In genomic region chr2:238424313-238424700, GRCh38 we compare ENCODE assay signal across 16 cellular contexts. TPM values are rescaled to one million over a fixed set of nuclear protein-coding genes. Genes with fewer than 3 reads are reported as not detected.
DNase-seq lines count a peak whose midpoint lies in the region; ATAC-seq, FAIRE-seq and TF ChIP-seq lines count a peak whose summit lies in the region.
"Had no signal": no experiment of that assay in that cellular context is flagged by ENCODE, and none has a peak within 500 bp of the region (broad histone marks: within the 10 kb centered on the region; RNA-seq: fewer than 3 reads in every experiment).

No MANE protein-coding gene starts in this region.

- CTCF ChIA-PET in H1 (lab: Charles Lee; ENCODE audit: partially characterized antibody): interaction anchor here (0.8 to 1.2 kb wide), 3 partner anchors 9 to 56 kb away, joined by 3 read pairs; no protein-coding TSS in a partner anchor

- H3K9me3 ChIP-seq in RWPE2 (ENCODE audit: severe bottlenecking): no peaks in the 10 kb centered on the region
- H3K9me3 ChIP-seq in H1 (ENCODE audit: insufficient read depth in 2 of 2, low read depth in 1 of 2, low read length in 1 of 2): no peaks in the 10 kb centered on the region
- H3K9me3 ChIP-seq: Caco-2 had no signal

- H3K23ac ChIP-seq in H1 (ENCODE audit: insufficient read length): no peak overlapping the region

- no peak for FAIRE-seq in H1 (lab: Jason Lieb, UNC)
- FAIRE-seq: GM19239 had no signal

- H3K79me1 ChIP-seq in H1 (ENCODE audit: low read depth, low read length): peaks cover 12% of the 10 kb centered on the region

- no peak for TF ChIP-seq RAD21 in H1 (IDR thresholded peaks at IDR 0.05 in 1 of 2, conservative IDR thresholded peaks at IDR 0.05 in 1 of 2; ENCODE audit: low read depth in 2 of 2, low read length in 2 of 2)

- no peak overlapping the region for H2BK120ac ChIP-seq in H1 (replicated peaks; ENCODE audit: low read depth, low read length)

- H3K4ac ChIP-seq in H1 (replicated peaks; ENCODE audit: insufficient read length, low read depth, low read length): no peak overlapping the region

- H3K27ac ChIP-seq in RWPE2 (ENCODE audit: poor library complexity, severe bottlenecking): peak overlapping the region; percentile 40
- H3K27ac ChIP-seq in H1 (ENCODE audit: low read depth, low read length): no peak overlapping the region

- no peak overlapping the region for H2BK20ac ChIP-seq in H1 (ENCODE audit: low read length)

- H3K36me3 Mint-ChIP-seq in T-helper 2 cell treated with Interferon-gamma antibody and Interleukin-4, amounts not matched to agents 5 μg/mL and 100 μg/mL, for 36 hours (ENCODE audit: low read depth): peaks cover 8% of the 10 kb centered on the region
- peaks cover 1% of the 10 kb centered on the region for H3K36me3 Mint-ChIP-seq in osteocyte (ENCODE audit: unreplicated experiment)

- H3K4me2 ChIP-seq in H1 (ENCODE audit: insufficient read depth in 1 of 2, low read depth in 2 of 2, low read length in 2 of 2): no peak overlapping the region

- TF ChIP-seq CTCF in RWPE2 (IDR thresholded peaks at IDR 0.05; ENCODE audit: poor library complexity, severe bottlenecking) (no peak), H1 (IDR thresholded peaks at IDR 0.05; ENCODE audit: control extremely low read depth in 1 of 3, insufficient read depth in 1 of 3, low read depth in 1 of 3, low read length in 3 of 3) (no peak), osteocyte (IDR thresholded peaks at IDR 0.05) (no peak)

- H4K8ac ChIP-seq in H1 (ENCODE audit: extremely low read depth, insufficient read depth, low read length): no peak overlapping the region

- POLR2A ChIA-PET in H1 (lab: Charles Lee; ENCODE audit: partially characterized antibody): interaction anchor here (0.9 kb wide), 1 partner anchor 15 kb away, joined by 3 read pairs; no protein-coding TSS in a partner anchor

- H3K27ac Mint-ChIP-seq in T-helper 2 cell treated with Interferon-gamma antibody and Interleukin-4, amounts not matched to agents 5 μg/mL and 100 μg/mL, for 36 hours: peak overlapping the region; percentile 71
- H3K27ac Mint-ChIP-seq in osteocyte (ENCODE audit: unreplicated experiment): no peak overlapping the region
- H3K27ac Mint-ChIP-seq: stimulated activated memory B cell treated with anti-CD40 and anti-IgM and Interleukin-4, amounts not matched to agents 10 μg/mL and 1 μg/mL and 100 μg/mL, for 72 hours had no signal

- 0 out of 2 replicates have a peak overlapping the region, but pooled peaks have one; percentile 3 for H2BK15ac ChIP-seq in H1 (ENCODE audit: low read length)

- no peak overlapping the region for H3K18ac ChIP-seq in H1 (ENCODE audit: extremely low read depth, low read length)

- peaks cover 16% of the 10 kb centered on the region for H3K4me1 Mint-ChIP-seq in T-helper 2 cell treated with Interferon-gamma antibody and Interleukin-4, amounts not matched to agents 5 μg/mL and 100 μg/mL, for 36 hours (ENCODE audit: low read depth)
- H3K4me1 Mint-ChIP-seq in osteocyte (ENCODE audit: unreplicated experiment): peaks cover 60% of the 10 kb centered on the region

- H2BK12ac ChIP-seq in H1 (ENCODE audit: low read depth, low read length): 0 out of 2 replicates have a peak overlapping the region, but pooled peaks have one; percentile 60

- H3K4me1 ChIP-seq in RWPE2 (ENCODE audit: insufficient read depth, poor library complexity, severe bottlenecking) (peaks cover 12% of the 10 kb centered on the region), H1 (replicated peaks in 1 of 4; ENCODE audit: control insufficient read depth in 3 of 4, insufficient read depth in 4 of 4, low read length in 3 of 4) (peaks cover 0 to 25% (median 17%) of the 10 kb centered on the region in 4 experiments; a peak in 6 of 7 replicates)

- peaks cover 0 to 2% of the 10 kb centered on the region in 2 experiments for H4K20me1 ChIP-seq in H1 (replicated peaks in 1 of 2; ENCODE audit: control insufficient read depth in 1 of 2, insufficient read depth in 2 of 2, low read length in 2 of 2)

- peaks cover 11% of the 10 kb centered on the region for H3K23me2 ChIP-seq in H1 (ENCODE audit: low read depth, low read length)

- H3K36me3 ChIP-seq in RWPE2 (ENCODE audit: low read depth) (peaks cover 17% of the 10 kb centered on the region), H1 (ENCODE audit: control insufficient read depth in 2 of 4, insufficient read depth in 4 of 4, low read length in 3 of 4) (no peaks in the 10 kb centered on the region)

- ATAC-seq in RWPE2 (ENCODE audit: low read depth): no peak
- no peak for ATAC-seq in GM21723 (IDR thresholded peaks at IDR 0.05; ENCODE audit: unreplicated experiment)
- ATAC-seq in HG03159 (IDR thresholded peaks at IDR 0.05; ENCODE audit: unreplicated experiment): no peak
- ATAC-seq: stimulated activated memory B cell treated with anti-CD40 and anti-IgM and Interleukin-4, amounts not matched to agents 10 μg/mL and 1 μg/mL and 100 μg/mL, for 72 hours had no signal

- TF ChIP-seq POLR2A in H1 (IDR thresholded peaks at IDR 0.05; ENCODE audit: control extremely low read depth in 1 of 2, low read depth in 2 of 2, low read length in 2 of 2): no peak

- WGBS in H1 (ENCODE audit: extremely low coverage in 1 of 2, insufficient coverage in 1 of 2, insufficient read length in 1 of 2, insufficient replicate concordance in 2 of 2, low coverage in 1 of 2, low lambda C conversion rate in 2 of 2, missing lambda C conversion rate in 1 of 2), 2 experiments: 83% methylated on average over 3 of the region's 3 CpGs; no CpG with 5 or more reads in 1 of the 2 experiments

- 0 out of 2 replicates have a peak overlapping the region, but pooled peaks have one; percentile 90 for H2AK5ac ChIP-seq in H1 (ENCODE audit: low read depth, low read length)

- no peak overlapping the region for H3K9ac ChIP-seq in H1 (replicated peaks in 1 of 4; ENCODE audit: extremely low read depth in 1 of 4, low read depth in 3 of 4, low read length in 3 of 4)

- H3K56ac ChIP-seq in H1 (replicated peaks; ENCODE audit: insufficient read length, low read depth, low read length): no peak overlapping the region

- H4K5ac ChIP-seq in H1 (ENCODE audit: insufficient read length, low read depth, low read length): no peak overlapping the region

- H4K91ac ChIP-seq in H1 (replicated peaks; ENCODE audit: insufficient read length, low read length): no peak overlapping the region

- peaks cover 9 to 22% of the 10 kb centered on the region in 2 experiments; a peak in 3 of 4 replicates for H3K79me2 ChIP-seq in H1 (ENCODE audit: control insufficient read depth in 1 of 2, insufficient read depth in 2 of 2, low read length in 2 of 2)

- H2AFZ ChIP-seq in H1 (ENCODE audit: low read length): no peak overlapping the region

- H3K9me3 Mint-ChIP-seq in T-helper 2 cell treated with Interferon-gamma antibody and Interleukin-4, amounts not matched to agents 5 μg/mL and 100 μg/mL, for 36 hours: no peaks in the 10 kb centered on the region
- H3K9me3 Mint-ChIP-seq in osteocyte (ENCODE audit: unreplicated experiment): no peaks in the 10 kb centered on the region
- H3K9me3 Mint-ChIP-seq: stimulated activated memory B cell treated with anti-CD40 and anti-IgM and Interleukin-4, amounts not matched to agents 10 μg/mL and 1 μg/mL and 100 μg/mL, for 72 hours had no signal

- H3K27me3 ChIP-seq in RWPE2 (ENCODE audit: insufficient read depth, poor library complexity, severe bottlenecking) (no peaks in the 10 kb centered on the region), H1 (replicated peaks in 1 of 4; ENCODE audit: control insufficient read depth in 3 of 4, extremely low read depth in 1 of 4, insufficient read depth in 3 of 4, low read length in 3 of 4) (no peaks in the 10 kb centered on the region)

- DNase-seq in T-helper 2 cell treated with Interferon-gamma antibody and Interleukin-4, amounts not matched to agents 5 μg/mL and 100 μg/mL, for 36 hours (ENCODE audit: low spot score): no peak
- DNase-seq in T-helper 2 cell (no peak), RWPE2 (ENCODE audit: low spot score) (no peak), H1 (ENCODE audit: low read depth in 1 of 2, low spot score in 2 of 2) (no peak), osteocyte (ENCODE audit: extremely low spot score, unreplicated experiment) (peak; percentile 73), T-helper 9 cell (no peak)
- DNase-seq: 8988T, Caco-2, cortex of kidney, GF-D8, NCI-H1105 treated with DMSO at 0.1 percent for 48 hours, SIG-M5 had no signal

- H2BK5ac ChIP-seq in H1 (ENCODE audit: low read depth, low read length): no peak overlapping the region

- H3K4me3 ChIP-seq in RWPE2 (ENCODE audit: severe bottlenecking): no peak overlapping the region
- no peak overlapping the region for H3K4me3 ChIP-seq in H1 (ENCODE audit: extremely low read depth in 1 of 4, insufficient read depth in 2 of 4, low read depth in 3 of 4, low read length in 4 of 4)

- TF ChIP-seq EP300 in H1 (IDR thresholded peaks at IDR 0.05; ENCODE audit: borderline replicate concordance in 1 of 2, low read depth in 2 of 2, low read length in 2 of 2): no peak

- no peaks in the 10 kb centered on the region for H3K27me3 Mint-ChIP-seq in T-helper 2 cell treated with Interferon-gamma antibody and Interleukin-4, amounts not matched to agents 5 μg/mL and 100 μg/mL, for 36 hours (ENCODE audit: low read depth)
- no peaks in the 10 kb centered on the region for H3K27me3 Mint-ChIP-seq in osteocyte (ENCODE audit: unreplicated experiment)
- H3K27me3 Mint-ChIP-seq: stimulated activated memory B cell treated with anti-CD40 and anti-IgM and Interleukin-4, amounts not matched to agents 10 μg/mL and 1 μg/mL and 100 μg/mL, for 72 hours had no signal

- no peak overlapping the region for H3K4me3 Mint-ChIP-seq in T-helper 2 cell treated with Interferon-gamma antibody and Interleukin-4, amounts not matched to agents 5 μg/mL and 100 μg/mL, for 36 hours
- no peak overlapping the region for H3K4me3 Mint-ChIP-seq in osteocyte (ENCODE audit: unreplicated experiment)
- H3K4me3 Mint-ChIP-seq: stimulated activated memory B cell treated with anti-CD40 and anti-IgM and Interleukin-4, amounts not matched to agents 10 μg/mL and 1 μg/mL and 100 μg/mL, for 72 hours had no signal

- no peak overlapping the region for H3K14ac ChIP-seq in H1 (ENCODE audit: insufficient read length)

TF ChIP-seq in H1, 55 proteins besides CTCF, POLR2A, EP300 and RAD21 (continues in another document):
- TF ChIP-seq NANOG (IDR thresholded peaks at IDR 0.05; ENCODE audit: insufficient read depth, low read depth, low read length, poor library complexity, severe bottlenecking): no peak

RNA-seq across cellular contexts. Expression of gene ASB1, which starts 2.4 kb away (rescaled TPM):
- total RNA-seq in H1 (2021; fragmentation: NEBNext Ultra II Directional; extraction: Animal tissue kit (Norgen Biotek cat#: 25700)): 32.7 and 36.0 TPM in 2 replicates
- polyA plus RNA-seq in H1 (2011; rRNA removed): 24.1 and 34.4 TPM in 2 replicates
- 30.8 TPM for polyA plus RNA-seq in H1 (2011; cell fraction: cytosol; rRNA removed)
- polyA plus RNA-seq in H1 (2011; cell fraction: nucleus; rRNA removed): 37.4 TPM
- 24.1 to 36.1 TPM (median 28.9 TPM) in 4 replicates for polyA plus RNA-seq in H1 (2012, experiment 1 of 2)
- 15.8 TPM for polyA plus RNA-seq in H1 (2012, experiment 2 of 2)
- 17.5 TPM for polyA plus RNA-seq in H1 (2013, experiment 1 of 2)
- polyA plus RNA-seq in H1 (2013, experiment 2 of 2): 18.9 TPM
- polyA minus RNA-seq in H1 (2011; rRNA and poly(A)+ RNA removed): 15.8 and 21.2 TPM in 2 replicates
- 21.2 TPM for polyA minus RNA-seq in H1 (2011; cell fraction: cytosol; rRNA and poly(A)+ RNA removed)
- polyA minus RNA-seq in H1 (2011; cell fraction: nucleus; rRNA and poly(A)+ RNA removed): 23.1 TPM
- total RNA-seq in osteocyte: 26.0 and 33.9 TPM in 2 replicates
